18 cellular contexts compared by ENCODE assay signal in genomic region chr19:23917856-23918255, GRCh38. TPM values are rescaled to one million over a fixed set of nuclear protein-coding genes. Genes with fewer than 3 reads are reported as not detected.
DNase-seq lines count a peak whose midpoint lies in the region; ATAC-seq and TF ChIP-seq lines count a peak whose summit lies in the region.
"Had no signal": no experiment of that assay in that cellular context is flagged by ENCODE, and none has a peak within 500 bp of the region (broad histone marks: within the 10 kb centered on the region; RNA-seq: fewer than 3 reads in every experiment).

No MANE protein-coding gene starts in this region.

- WGBS in mammary epithelial cell (ENCODE audit: low coverage, missing lambda C conversion rate): 14% methylated on average over 5 of the region's 5 CpGs
- no CpG with 5 or more reads among the region's 5 CpGs for WGBS in mesendoderm (ENCODE audit: extremely low coverage, insufficient coverage, low lambda C conversion rate)

- DNase-seq in NB4 (ENCODE audit: low read depth) (no peak), mammary epithelial cell (peak; percentile 60), mesendoderm (peak; percentile 22), SIG-M5 treated with dmso at 0.1 percent for 504 hours (lab: John Stamatoyannopoulos, UW; ENCODE audit: unreplicated experiment) (no peak)
- no peak for DNase-seq in stimulated activated CD4-positive, alpha-beta T cell treated with anti-CD3 and anti-CD28 coated beads, Interleukin-4, amount 100 ng/mL, for 24 hours
- DNase-seq: ACHN; activated CD4-positive, alpha-beta T cell treated with anti-CD3 and anti-CD28 coated beads, Interleukin-2, amount 10 ng/mL, durations not matched to agents 24 days and 14 days; activated naive CD4-positive, alpha-beta T cell treated with anti-CD3 and anti-CD28 coated beads for 36 hours; gastrocnemius medialis; mesenchymal stem cell; NCI-H146; NCI-H524; nephron progenitor cell; stimulated activated naive CD8-positive, alpha-beta T cell treated with anti-CD3 and anti-CD28 coated beads, Interleukin-15, Interleukin-2, amounts not matched to agents 100 U/mL and 50 U/mL, for 24 hours had no signal

- peak overlapping the region; percentile 5 for H3K4me3 ChIP-seq in NB4 (ENCODE audit: low read depth, low read length)
- H3K4me3 ChIP-seq in mammary epithelial cell (replicated peaks in 1 of 3; ENCODE audit: insufficient read depth in 1 of 3, low read depth in 2 of 3, low read length in 3 of 3): no peak overlapping the region
- no peak overlapping the region for H3K4me3 ChIP-seq in mesendoderm (ENCODE audit: low read length)
- H3K4me3 ChIP-seq: gastrocnemius medialis, vagina had no signal

- no peak overlapping the region for H3K4ac ChIP-seq in mesendoderm (ENCODE audit: low read depth, low read length)

- no peaks in the 10 kb centered on the region for H3K79me1 ChIP-seq in mesendoderm (ENCODE audit: low read length)

- in situ Hi-C loops in mammary epithelial cell (cut with MboI; ENCODE audit: low sequenced_read_pairs in 2 of 2): no loop called here

- no peak overlapping the region for H3K56ac ChIP-seq in mesendoderm (ENCODE audit: low read length)

- H4K5ac ChIP-seq in mesendoderm (ENCODE audit: low read length): no peak overlapping the region

- H3K4me2 ChIP-seq in mammary epithelial cell (ENCODE audit: insufficient read depth, low read depth, low read length): peak overlapping the region; percentile 21
- no peak overlapping the region for H3K4me2 ChIP-seq in mesendoderm (ENCODE audit: low read length)

- H2BK15ac ChIP-seq in mesendoderm (replicated peaks; ENCODE audit: low read depth): no peak overlapping the region

- intact Hi-C loops in mammary epithelial cell (cut with micrococcal nuclease): no loop called here

- H3K9me3 ChIP-seq in mammary epithelial cell (replicated peaks; ENCODE audit: insufficient read depth, low read length): peaks cover 13% of the 10 kb centered on the region
- H3K9me3 ChIP-seq: gastrocnemius medialis, vagina had no signal

- ATAC-seq in GM21423 (IDR thresholded peaks at IDR 0.05; ENCODE audit: unreplicated experiment) (no peak), GM19455 (IDR thresholded peaks at IDR 0.05; ENCODE audit: unreplicated experiment) (no peak)
- ATAC-seq: gastrocnemius medialis; stimulated activated naive CD8-positive, alpha-beta T cell treated with anti-CD3 and anti-CD28 coated beads, Interleukin-15, Interleukin-2, amounts not matched to agents 100 U/mL and 50 U/mL, for 24 hours had no signal

- H3K27ac ChIP-seq in 22Rv1 (0 out of 2 replicates have a peak overlapping the region, but pooled peaks have one; percentile 10), mammary epithelial cell (ENCODE audit: insufficient read depth, low read depth, low read length) (no peak overlapping the region), mesendoderm (ENCODE audit: low read depth, low read length) (no peak overlapping the region)
- H3K27ac ChIP-seq: gastrocnemius medialis, vagina had no signal

- TF ChIP-seq POLR2A in NB4 (IDR thresholded peaks at IDR 0.05; ENCODE audit: extremely low read depth, insufficient read length): no peak

- H3K23ac ChIP-seq in mesendoderm (ENCODE audit: low read length): no peak overlapping the region

- H3K36me3 ChIP-seq in mammary epithelial cell (ENCODE audit: insufficient read depth, low read length) (no peaks in the 10 kb centered on the region), mesendoderm (ENCODE audit: control insufficient read depth, insufficient read depth, low read length) (no peaks in the 10 kb centered on the region)
- H3K36me3 ChIP-seq: gastrocnemius medialis, vagina had no signal

- BruUV-seq in mammary epithelial cell (replicated peaks; lab: Mats Ljungman, UMichigan): no TSS peak

- no peaks in the 10 kb centered on the region for H3K79me2 ChIP-seq in mammary epithelial cell (ENCODE audit: insufficient read depth, low read length)
- H3K79me2 ChIP-seq in mesendoderm (ENCODE audit: control insufficient read depth, insufficient read depth, low read length): no peaks in the 10 kb centered on the region

- H4K8ac ChIP-seq in mesendoderm (ENCODE audit: low read depth, low read length): no peak overlapping the region

- H2BK5ac ChIP-seq in mesendoderm (ENCODE audit: low read length): no peak overlapping the region

- no peak overlapping the region for H2BK120ac ChIP-seq in mesendoderm (ENCODE audit: low read depth, low read length)

- no peaks in the 10 kb centered on the region for H4K20me1 ChIP-seq in mammary epithelial cell (ENCODE audit: insufficient read depth, low read length)

- no peaks in the 10 kb centered on the region for H3K27me3 ChIP-seq in mammary epithelial cell (ENCODE audit: insufficient read depth, low read length)
- no peaks in the 10 kb centered on the region for H3K27me3 ChIP-seq in mesendoderm (ENCODE audit: insufficient read depth, low read length, poor library complexity)
- H3K27me3 ChIP-seq: gastrocnemius medialis, vagina had no signal

- dilution Hi-C loops in mammary epithelial cell (cut with HindIII; ENCODE audit: low sequenced_read_pairs): no loop called here

- CTCF ChIA-PET in mammary epithelial cell (lab: Charles Lee; ENCODE audit: low non-redundant PET): no interaction called here

- H3K9ac ChIP-seq in mammary epithelial cell (ENCODE audit: insufficient read depth, low read length) (no peak overlapping the region), mesendoderm (ENCODE audit: low read length) (no peak overlapping the region)

- TF ChIP-seq CTCF in 22Rv1 (IDR thresholded peaks at IDR 0.05) (no peak), NB4 (IDR thresholded peaks at IDR 0.05; ENCODE audit: low read depth, low read length) (no peak), mammary epithelial cell (conservative IDR thresholded peaks at IDR 0.05 in 1 of 2, IDR thresholded peaks at IDR 0.05 in 1 of 2; ENCODE audit: extremely low read depth in 1 of 2, insufficient read depth in 1 of 2, low read depth in 1 of 2, low read length in 2 of 2) (no peak)

- H3K4me1 ChIP-seq in mammary epithelial cell (ENCODE audit: insufficient read depth, low read length) (no peaks in the 10 kb centered on the region), mesendoderm (ENCODE audit: control insufficient read depth, low read depth, low read length) (no peaks in the 10 kb centered on the region)
- H3K4me1 ChIP-seq: gastrocnemius medialis, vagina had no signal

- H2AFZ ChIP-seq in mammary epithelial cell (ENCODE audit: low read depth, low read length): no peak overlapping the region

- no peak overlapping the region for H2AK5ac ChIP-seq in mesendoderm (ENCODE audit: low read length)

- H3K18ac ChIP-seq in mesendoderm (ENCODE audit: low read length): no peak overlapping the region

RNA-seq across cellular contexts. Expression of gene ZNF726, which starts 3.2 kb away (rescaled TPM):
- 1 to 10 TPM; 2.5 to 4.1 TPM for total RNA-seq in mammary epithelial cell
- polyA plus RNA-seq in mammary epithelial cell: 1.2 TPM
- polyA minus RNA-seq in mammary epithelial cell: not detected
- polyA plus RNA-seq in mesendoderm (2013, experiment 1 of 2): 3.3 TPM
- polyA plus RNA-seq in mesendoderm (2013, experiment 2 of 2): 3.2 TPM

Comparison
In these comparisons a context has a peak if more than half of its experiments do, and no peak if none do; other contexts are left out.
1. DNase-seq: peak in mammary epithelial cell (single experiment) and mesendoderm (single experiment); none in NB4 (single experiment), SIG-M5 treated with dmso at 0.1 percent for 504 hours (single experiment) and stimulated activated CD4-positive, alpha-beta T cell treated with anti-CD3 and anti-CD28 coated beads, Interleukin-4, amount 100 ng/mL, for 24 hours (single experiment).